Comparison of ENCODE assay signal across 8 cellular contexts in genomic region chr3:63912768-63913588, GRCh38. TPM values are rescaled to one million over a fixed set of nuclear protein-coding genes. Genes with fewer than 3 reads are reported as not detected.
A peak's percentile ranks its signal among the peaks of the same experiment; 100 is the strongest.
DNase-seq lines count a peak whose midpoint lies in the region; ATAC-seq and TF ChIP-seq lines count a peak whose summit lies in the region.

No MANE protein-coding gene starts in this region.

- H3K4me1 ChIP-seq in liver (ENCODE audit: control insufficient read depth in 4 of 4, insufficient read depth in 4 of 4, low read length in 3 of 4), result peaks cover 7 to 32% (median 23%) of the 10 kb centered on the region in 4 donors

- H3K9ac ChIP-seq in liver (ENCODE audit: low read depth in 1 of 2, low read length in 2 of 2), result peak overlapping the region; percentile 69 to 73

- DNase-seq in NCI-H526 (lab: John Stamatoyannopoulos, UW) (peak; percentile 13 to 55), NCI-H526 treated with DMSO at 0.1 percent for 48 hours (lab: John Stamatoyannopoulos, UW) (no peak), activated B cell treated with CpG ODN at 0.5 μM for 24 hours (peak; percentile 37), cerebellum (ENCODE audit: low spot score) (peak; percentile 59), NCI-H82 (lab: John Stamatoyannopoulos, UW) (no peak)
- DNase-seq in stimulated activated CD4-positive, alpha-beta T cell treated with anti-CD3 and anti-CD28 coated beads, Interleukin-4, amount 100 ng/mL, for 4 hours, result peak; percentile 45 to 52

- peak overlapping the region; percentile 88 for H3K27ac Mint-ChIP-seq in activated B cell treated with CpG ODN at 0.5 μM for 24 hours

- H3K4me3 ChIP-seq in liver (ENCODE audit: low read depth in 1 of 3, low read length in 3 of 3), result peak overlapping the region; percentile 76 to 92 (median 77)

- peaks cover 37% of the 10 kb centered on the region for H3K36me3 Mint-ChIP-seq in activated B cell treated with CpG ODN at 0.5 μM for 24 hours (ENCODE audit: low read depth)

- H3K9me3 ChIP-seq in liver (ENCODE audit: control insufficient read depth in 4 of 4, low read length in 3 of 4), result no peaks in the 10 kb centered on the region

- peak overlapping the region; percentile 96 to 97 for H3K27ac ChIP-seq in liver (ENCODE audit: low read depth in 1 of 2, low read length in 2 of 2)

- peaks cover 0 to 15% (median 6%) of the 10 kb centered on the region in 4 donors for H3K36me3 ChIP-seq in liver (ENCODE audit: control insufficient read depth in 4 of 4, insufficient read depth in 3 of 4, low read depth in 1 of 4, low read length in 3 of 4)

- WGBS in liver, result 5% methylated on average over 46 of the region's 46 CpGs

- peaks cover 53% of the 10 kb centered on the region for H3K4me1 Mint-ChIP-seq in activated B cell treated with CpG ODN at 0.5 μM for 24 hours

- TF ChIP-seq CTCF in activated B cell treated with CpG ODN at 0.5 μM for 24 hours (IDR thresholded peaks at IDR 0.05) (no peak), liver (IDR thresholded peaks at IDR 0.05; ENCODE audit: low read depth, low read length, missing input control) (no peak)

- no peak for TF ChIP-seq RAD21 in liver (IDR thresholded peaks at IDR 0.05)

- no peaks in the 10 kb centered on the region for H3K27me3 Mint-ChIP-seq in activated B cell treated with CpG ODN at 0.5 μM for 24 hours

- intact Hi-C loops in activated B cell treated with CpG ODN at 0.5 μM for 24 hours (cut with micrococcal nuclease), result loop anchor here (1.0 to 2.0 kb wide), 6 partner anchors 9 to 110 kb away; partner anchors contain the start of gene PSMD6

- ATAC-seq in HG03469 (IDR thresholded peaks at IDR 0.05; ENCODE audit: unreplicated experiment) (peak; percentile 16), activated B cell treated with CpG ODN at 0.5 μM for 24 hours (ENCODE audit: low read depth) (peak; percentile 44)

- H3K4me3 Mint-ChIP-seq in activated B cell treated with CpG ODN at 0.5 μM for 24 hours, result peak overlapping the region; percentile 89

- CTCF ChIA-PET in activated B cell treated with CpG ODN at 0.5 μM for 24 hours (lab: Charles Lee), result no interaction called here

- no peaks in the 10 kb centered on the region for H3K27me3 ChIP-seq in liver (ENCODE audit: control insufficient read depth in 4 of 4, insufficient read depth in 4 of 4, low read length in 3 of 4)

- POLR2A ChIA-PET in activated B cell treated with CpG ODN at 0.5 μM for 24 hours (lab: Charles Lee), result interaction anchor here (0.5 to 1.4 kb wide), 4 partner anchors 9 to 241 kb away, joined by 3 to 5 read pairs (median 4); no protein-coding TSS in a partner anchor

- no peaks in the 10 kb centered on the region for H3K9me3 Mint-ChIP-seq in activated B cell treated with CpG ODN at 0.5 μM for 24 hours

TF ChIP-seq in liver, 16 proteins besides CTCF, POLR2A, EP300 and RAD21:
- TF ChIP-seq HNF4A (conservative IDR thresholded peaks at IDR 0.05) (no peak), YY1 (IDR thresholded peaks at IDR 0.05) (no peak), TAF1 (conservative IDR thresholded peaks at IDR 0.05) (no peak), RXRA (IDR thresholded peaks at IDR 0.05) (peak in 1 of 2 donors; percentile 24), ATF3 (IDR thresholded peaks at IDR 0.05) (no peak), ZBTB33 (IDR thresholded peaks at IDR 0.05) (no peak)

RNA-seq across cellular contexts. Expression of gene SCAANT1, which starts 0.8 kb away (rescaled TPM):
- total RNA-seq in activated B cell treated with CpG ODN at 0.5 μM for 24 hours (not detected in 2 replicates), cerebellum (not detected), liver (not detected)
- polyA plus RNA-seq in liver, result not detected

RNA-seq across cellular contexts. Expression of gene ATXN7, which starts 49.3 kb away (rescaled TPM):
- total RNA-seq in activated B cell treated with CpG ODN at 0.5 μM for 24 hours (45.2 and 46.7 TPM in 2 replicates), cerebellum (26.7 TPM), liver (10 to 100 TPM in 1 of 2 donors, 1 to 10 TPM in 1; 7.7 to 13.6 TPM)
- polyA plus RNA-seq in liver, result 1 to 10 TPM; 2.8 to 3.5 TPM

RNA-seq across cellular contexts. Expression of gene THOC7, which starts 49.4 kb away (rescaled TPM):
- total RNA-seq in activated B cell treated with CpG ODN at 0.5 μM for 24 hours, result 50.2 and 53.8 TPM in 2 replicates
- 32.9 TPM for total RNA-seq in cerebellum
- 10 to 100 TPM; 11.7 to 22.4 TPM for total RNA-seq in liver
- polyA plus RNA-seq in liver, result 10 to 100 TPM; 23.5 to 38.6 TPM

Comparison
In these comparisons a context has a peak if more than half of its experiments do, and no peak if none do; other contexts are left out.
1. DNase-seq: peak in NCI-H526 (2 of 2), activated B cell treated with CpG ODN at 0.5 μM for 24 hours (single experiment), cerebellum (single experiment) and stimulated activated CD4-positive, alpha-beta T cell treated with anti-CD3 and anti-CD28 coated beads, Interleukin-4, amount 100 ng/mL, for 4 hours (2 of 2); none in NCI-H526 treated with DMSO at 0.1 percent for 48 hours (single experiment) and NCI-H82 (single experiment).